In the genomic region with DNA sequence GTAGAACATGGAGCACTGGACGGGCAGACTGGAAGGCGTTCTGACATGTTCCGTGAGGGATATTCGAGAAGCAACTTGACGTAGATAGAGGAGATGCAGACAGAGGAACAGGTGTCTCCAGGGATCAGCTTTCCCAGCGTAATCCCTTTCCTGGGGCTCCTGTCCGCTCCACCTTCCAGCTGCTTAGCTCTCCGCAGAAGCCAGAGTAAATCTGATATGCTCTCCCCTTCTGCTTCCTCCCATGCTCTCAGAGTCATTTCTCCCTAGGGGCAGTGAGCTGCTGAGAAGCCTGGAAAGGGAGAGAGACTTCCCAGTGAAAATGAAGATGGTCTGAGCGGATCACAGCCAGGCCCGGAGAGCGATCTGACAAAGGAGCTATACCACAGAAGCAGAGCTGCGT, we compare ENCODE assay signal across 17 cellular contexts. TPM values are rescaled to one million over a fixed set of nuclear protein-coding genes. Genes with fewer than 3 reads are reported as not detected.
A peak's percentile ranks its signal among the peaks of the same experiment; 100 is the strongest.
DNase-seq lines count a peak whose midpoint lies in the region; ATAC-seq and TF ChIP-seq lines count a peak whose summit lies in the region.
"Had no signal": no experiment of that assay in that cellular context is flagged by ENCODE, and none has a peak within 500 bp of the region (broad histone marks: within the 10 kb centered on the region; RNA-seq: fewer than 3 reads in every experiment).

No MANE protein-coding gene starts in this region.

- no peaks in the 10 kb centered on the region for H3K9me3 ChIP-seq in colonic mucosa
- H3K9me3 ChIP-seq: Caco-2 had no signal

- H3K36me3 Mint-ChIP-seq in GM23338 (ENCODE audit: low read depth) (no peaks in the 10 kb centered on the region), nephron progenitor cell (ENCODE audit: low read depth) (no peaks in the 10 kb centered on the region)
- no peaks in the 10 kb centered on the region for H3K36me3 Mint-ChIP-seq in activated CD4-positive, alpha-beta memory T cell treated with anti-CD3 and anti-CD28 coated beads for 36 hours

- H3K9me3 Mint-ChIP-seq in GM23338 (no peaks in the 10 kb centered on the region; the same call in 2 of the 3 replicates), nephron progenitor cell (no peaks in the 10 kb centered on the region)
- no peaks in the 10 kb centered on the region for H3K9me3 Mint-ChIP-seq in activated CD4-positive, alpha-beta memory T cell treated with anti-CD3 and anti-CD28 coated beads for 36 hours

- TF ChIP-seq CTCF in GM23338 (conservative IDR thresholded peaks at IDR 0.05; ENCODE audit: low read depth in 2 of 2) (no peak), nephron progenitor cell (IDR thresholded peaks at IDR 0.05) (no peak), colonic mucosa (IDR thresholded peaks at IDR 0.05) (no peak)

- H3K27me3 ChIP-seq in GM23338 (ENCODE audit: insufficient read depth) (no peaks in the 10 kb centered on the region), colonic mucosa (no peaks in the 10 kb centered on the region)

- DNase-seq in GM23338 (ENCODE audit: low spot score) (no peak), NCI-H2171 (lab: John Stamatoyannopoulos, UW) (peak; percentile 97), NCI-H82 treated with DMSO at 0.1 percent for 48 hours (lab: John Stamatoyannopoulos, UW; ENCODE audit: unreplicated experiment) (peak; percentile 99), nephron progenitor cell (peak; percentile 10), HUDEP-2 (lab: John Stamatoyannopoulos, UW; ENCODE audit: unreplicated experiment in 76 of 76) (no peak), colonic mucosa (no peak), NCI-H2227 (lab: John Stamatoyannopoulos, UW; ENCODE audit: unreplicated experiment) (no peak)
- DNase-seq in activated CD4-positive, alpha-beta memory T cell treated with anti-CD3 and anti-CD28 coated beads for 36 hours, result no peak
- DNase-seq: AML-193, Caco-2, DMS79 treated with DMSO at 0.1 percent for 48 hours, GDM1, IMR-90, NCI-H1417 treated with DMSO at 0.1 percent for 48 hours, NCI-H2081, T-helper 17 cell had no signal

- CTCF ChIA-PET in activated CD4-positive, alpha-beta memory T cell treated with anti-CD3 and anti-CD28 coated beads for 36 hours (lab: Charles Lee), result no interaction called here

- peak overlapping the region; percentile 81; the same call in 1 of the 2 replicates for H2AFZ ChIP-seq in GM23338

- H3K4me1 Mint-ChIP-seq in GM23338 (peaks cover 2% of the 10 kb centered on the region; the same call in 2 of the 3 replicates), nephron progenitor cell (peaks cover 19% of the 10 kb centered on the region)
- H3K4me1 Mint-ChIP-seq in activated CD4-positive, alpha-beta memory T cell treated with anti-CD3 and anti-CD28 coated beads for 36 hours (ENCODE audit: low read depth), result no peaks in the 10 kb centered on the region
- H3K4me1 Mint-ChIP-seq: T-helper 17 cell had no signal

- H3K9me2 ChIP-seq in GM23338 (ENCODE audit: insufficient read depth), result peaks cover 3% of the 10 kb centered on the region; the same call in 1 of the 2 replicates

- H3K4me1 ChIP-seq in GM23338 (ENCODE audit: insufficient read depth) (no peaks in the 10 kb centered on the region), colonic mucosa (no peaks in the 10 kb centered on the region)
- H3K4me1 ChIP-seq: Caco-2 had no signal

- H3K79me2 ChIP-seq in GM23338 (replicated peaks; ENCODE audit: insufficient read depth), result no peaks in the 10 kb centered on the region

- H3K27ac Mint-ChIP-seq in GM23338 (no peak overlapping the region), nephron progenitor cell (peak overlapping the region; percentile 21)
- no peak overlapping the region for H3K27ac Mint-ChIP-seq in activated CD4-positive, alpha-beta memory T cell treated with anti-CD3 and anti-CD28 coated beads for 36 hours
- H3K27ac Mint-ChIP-seq: T-helper 17 cell had no signal

- H3K27ac ChIP-seq in GM23338 (ENCODE audit: low read depth), result no peak overlapping the region
- no peak overlapping the region for H3K27ac ChIP-seq in colonic mucosa

- H3K4me3 ChIP-seq in GM23338 (no peak overlapping the region), colonic mucosa (no peak overlapping the region)

- intact Hi-C loops in activated CD4-positive, alpha-beta memory T cell treated with anti-CD3 and anti-CD28 coated beads for 36 hours (cut with micrococcal nuclease), result no loop called here
- intact Hi-C loops in colonic mucosa (cut with DNase I), result no loop called here

- H3K27me3 Mint-ChIP-seq in GM23338 (ENCODE audit: insufficient read depth, low read depth, poor library complexity), result peaks cover 9% of the 10 kb centered on the region
- peaks cover 7% of the 10 kb centered on the region for H3K27me3 Mint-ChIP-seq in nephron progenitor cell (ENCODE audit: low read depth, poor library complexity)
- peaks cover 6% of the 10 kb centered on the region for H3K27me3 Mint-ChIP-seq in activated CD4-positive, alpha-beta memory T cell treated with anti-CD3 and anti-CD28 coated beads for 36 hours

- no peak overlapping the region for H3K4me2 ChIP-seq in GM23338

- no peaks in the 10 kb centered on the region for H3F3A ChIP-seq in GM23338 (replicated peaks; ENCODE audit: low read depth)

- no peak overlapping the region for H3K9ac ChIP-seq in colonic mucosa (ENCODE audit: low read depth in 2 of 2, low read length in 2 of 2)

- H3K4me3 Mint-ChIP-seq in GM23338 (no peak overlapping the region), nephron progenitor cell (no peak overlapping the region)
- no peak overlapping the region for H3K4me3 Mint-ChIP-seq in activated CD4-positive, alpha-beta memory T cell treated with anti-CD3 and anti-CD28 coated beads for 36 hours
- H3K4me3 Mint-ChIP-seq: T-helper 17 cell had no signal

- no peak for ATAC-seq in GM23338
- ATAC-seq: HCT116, T-helper 17 cell had no signal

- H3K36me3 ChIP-seq in GM23338 (ENCODE audit: insufficient read depth), result no peaks in the 10 kb centered on the region
- H3K36me3 ChIP-seq in colonic mucosa, result no peaks in the 10 kb centered on the region

- POLR2A ChIA-PET in activated CD4-positive, alpha-beta memory T cell treated with anti-CD3 and anti-CD28 coated beads for 36 hours (lab: Charles Lee), result no interaction called here

- H4K20me1 ChIP-seq in GM23338 (replicated peaks; ENCODE audit: insufficient read depth), result no peaks in the 10 kb centered on the region

TF ChIP-seq in GM23338, 12 proteins besides CTCF, POLR2A, EP300 and RAD21 (continues in another document):
- TF ChIP-seq POLR2AphosphoS5 (IDR thresholded peaks at IDR 0.05; ENCODE audit: low read depth) (no peak), EZH2phosphoT487 (IDR thresholded peaks at IDR 0.05; ENCODE audit: unreplicated experiment) (no peak), EZH2 (IDR thresholded peaks at IDR 0.05; ENCODE audit: low read depth, unreplicated experiment) (no peak)
- TF ChIP-seq, protein P1, sequence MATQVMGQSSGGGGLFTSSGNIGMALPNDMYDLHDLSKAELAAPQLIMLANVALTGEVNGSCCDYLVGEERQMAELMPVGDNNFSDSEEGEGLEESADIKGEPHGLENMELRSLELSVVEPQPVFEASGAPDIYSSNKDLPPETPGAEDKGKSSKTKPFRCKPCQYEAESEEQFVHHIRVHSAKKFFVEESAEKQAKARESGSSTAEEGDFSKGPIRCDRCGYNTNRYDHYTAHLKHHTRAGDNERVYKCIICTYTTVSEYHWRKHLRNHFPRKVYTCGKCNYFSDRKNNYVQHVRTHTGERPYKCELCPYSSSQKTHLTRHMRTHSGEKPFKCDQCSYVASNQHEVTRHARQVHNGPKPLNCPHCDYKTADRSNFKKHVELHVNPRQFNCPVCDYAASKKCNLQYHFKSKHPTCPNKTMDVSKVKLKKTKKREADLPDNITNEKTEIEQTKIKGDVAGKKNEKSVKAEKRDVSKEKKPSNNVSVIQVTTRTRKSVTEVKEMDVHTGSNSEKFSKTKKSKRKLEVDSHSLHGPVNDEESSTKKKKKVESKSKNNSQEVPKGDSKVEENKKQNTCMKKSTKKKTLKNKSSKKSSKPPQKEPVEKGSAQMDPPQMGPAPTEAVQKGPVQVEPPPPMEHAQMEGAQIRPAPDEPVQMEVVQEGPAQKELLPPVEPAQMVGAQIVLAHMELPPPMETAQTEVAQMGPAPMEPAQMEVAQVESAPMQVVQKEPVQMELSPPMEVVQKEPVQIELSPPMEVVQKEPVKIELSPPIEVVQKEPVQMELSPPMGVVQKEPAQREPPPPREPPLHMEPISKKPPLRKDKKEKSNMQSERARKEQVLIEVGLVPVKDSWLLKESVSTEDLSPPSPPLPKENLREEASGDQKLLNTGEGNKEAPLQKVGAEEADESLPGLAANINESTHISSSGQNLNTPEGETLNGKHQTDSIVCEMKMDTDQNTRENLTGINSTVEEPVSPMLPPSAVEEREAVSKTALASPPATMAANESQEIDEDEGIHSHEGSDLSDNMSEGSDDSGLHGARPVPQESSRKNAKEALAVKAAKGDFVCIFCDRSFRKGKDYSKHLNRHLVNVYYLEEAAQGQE (IDR thresholded peaks at IDR 0.05; ENCODE audit: unreplicated experiment), result no peak

RNA-seq across cellular contexts. Expression of a gene that starts 23.0 kb away (rescaled TPM):
- total RNA-seq in GM23338 (2014; rRNA removed; shearing (Covaris generic)), result not detected in 2 replicates
- not detected in 2 replicates for polyA plus RNA-seq in GM23338 (2016; fragmentation: Nextera tagmentation; extraction: Ambion mirVana)
- not detected for total RNA-seq in activated CD4-positive, alpha-beta memory T cell treated with anti-CD3 and anti-CD28 coated beads for 36 hours
- 1,000 to 10,000 TPM in 1 of 2 donors, 100 to 1,000 TPM in 1; 489 to 1,049 TPM for total RNA-seq in colonic mucosa
- total RNA-seq: Caco-2, IMR-90, T-helper 17 cell had no signal
- polyA plus RNA-seq: IMR-90 had no signal

Comparison
In these comparisons a context has a peak if more than half of its experiments do, and no peak if none do; other contexts are left out.
1. DNase-seq: peak in NCI-H2171 (single experiment), NCI-H82 treated with DMSO at 0.1 percent for 48 hours (single experiment) and nephron progenitor cell (single experiment); none in GM23338 (single experiment), activated CD4-positive, alpha-beta memory T cell treated with anti-CD3 and anti-CD28 coated beads for 36 hours (single experiment), HUDEP-2 (0 of 76), colonic mucosa (single experiment) and NCI-H2227 (single experiment).
2. RNA of a gene that starts 23.0 kb away (total RNA-seq): 489 to 1,049 TPM in colonic mucosa; not detected in GM23338 and not detected in activated CD4-positive, alpha-beta memory T cell treated with anti-CD3 and anti-CD28 coated beads for 36 hours; every median in the first group is over 100 times any median in the second.